Comparison of ENCODE assay signal across 8 cellular contexts in genomic region chr20:58651548-58651822, GRCh38.
DNase-seq lines count a peak whose midpoint lies in the region; ATAC-seq lines count a peak whose summit lies in the region.

No MANE protein-coding gene starts in this region.

- peak overlapping the region; percentile 99 for H3K27ac Mint-ChIP-seq in activated naive CD4-positive, alpha-beta T cell treated with anti-CD3 and anti-CD28 coated beads, Interleukin-2, amount 50 U/mL, for 24 hours
- H3K27ac Mint-ChIP-seq in activated naive CD8-positive, alpha-beta T cell: peak overlapping the region; percentile 98
- peak overlapping the region; percentile 93 for H3K27ac Mint-ChIP-seq in stimulated activated naive B cell treated with anti-CD40 and anti-IgM and Interleukin-4, amounts not matched to agents 10 μg/mL and 1 μg/mL and 100 μg/mL, for 72 hours

- ATAC-seq in stimulated activated naive B cell treated with anti-CD40 and anti-IgM and Interleukin-4, amounts not matched to agents 10 μg/mL and 1 μg/mL and 100 μg/mL, for 72 hours (replicated peaks): no peak

- H3K9me3 Mint-ChIP-seq in activated naive CD4-positive, alpha-beta T cell treated with anti-CD3 and anti-CD28 coated beads, Interleukin-2, amount 50 U/mL, for 24 hours: no peaks in the 10 kb centered on the region
- H3K9me3 Mint-ChIP-seq in activated naive CD8-positive, alpha-beta T cell (ENCODE audit: low read depth): no peaks in the 10 kb centered on the region
- H3K9me3 Mint-ChIP-seq in stimulated activated naive B cell treated with anti-CD40 and anti-IgM and Interleukin-4, amounts not matched to agents 10 μg/mL and 1 μg/mL and 100 μg/mL, for 72 hours: no peaks in the 10 kb centered on the region

- no peak for DNase-seq in activated naive CD4-positive, alpha-beta T cell (lab: John Stamatoyannopoulos, UW)
- DNase-seq in iPS-NIHi11 (ENCODE audit: low spot score) (peak; percentile 57), LoVo (ENCODE audit: low spot score) (no peak), GM19238 (ENCODE audit: insufficient read length, low spot score) (no peak), NCI-H69 (lab: John Stamatoyannopoulos, UW) (no peak)
- DNase-seq in stimulated activated naive B cell treated with anti-CD40 and anti-IgM and Interleukin-4, amounts not matched to agents 10 μg/mL and 1 μg/mL and 100 μg/mL, for 72 hours: no peak

- peak overlapping the region; percentile 99 for H3K4me3 Mint-ChIP-seq in activated naive CD4-positive, alpha-beta T cell treated with anti-CD3 and anti-CD28 coated beads, Interleukin-2, amount 50 U/mL, for 24 hours
- peak overlapping the region; percentile 97 for H3K4me3 Mint-ChIP-seq in activated naive CD8-positive, alpha-beta T cell
- H3K4me3 Mint-ChIP-seq in stimulated activated naive B cell treated with anti-CD40 and anti-IgM and Interleukin-4, amounts not matched to agents 10 μg/mL and 1 μg/mL and 100 μg/mL, for 72 hours: peak overlapping the region; percentile 92 to 93

- peaks cover 4% of the 10 kb centered on the region for H3K36me3 Mint-ChIP-seq in activated naive CD4-positive, alpha-beta T cell treated with anti-CD3 and anti-CD28 coated beads, Interleukin-2, amount 50 U/mL, for 24 hours
- no peaks in the 10 kb centered on the region for H3K36me3 Mint-ChIP-seq in activated naive CD8-positive, alpha-beta T cell
- peaks cover 6 to 20% of the 10 kb centered on the region in 2 donors for H3K36me3 Mint-ChIP-seq in stimulated activated naive B cell treated with anti-CD40 and anti-IgM and Interleukin-4, amounts not matched to agents 10 μg/mL and 1 μg/mL and 100 μg/mL, for 72 hours

- H3K27me3 Mint-ChIP-seq in activated naive CD4-positive, alpha-beta T cell treated with anti-CD3 and anti-CD28 coated beads, Interleukin-2, amount 50 U/mL, for 24 hours: no peaks in the 10 kb centered on the region
- H3K27me3 Mint-ChIP-seq in activated naive CD8-positive, alpha-beta T cell: no peaks in the 10 kb centered on the region
- H3K27me3 Mint-ChIP-seq in stimulated activated naive B cell treated with anti-CD40 and anti-IgM and Interleukin-4, amounts not matched to agents 10 μg/mL and 1 μg/mL and 100 μg/mL, for 72 hours: no peaks in the 10 kb centered on the region

- H3K4me1 Mint-ChIP-seq in activated naive CD4-positive, alpha-beta T cell treated with anti-CD3 and anti-CD28 coated beads, Interleukin-2, amount 50 U/mL, for 24 hours: peaks cover 26% of the 10 kb centered on the region
- H3K4me1 Mint-ChIP-seq in activated naive CD8-positive, alpha-beta T cell (ENCODE audit: low read depth): peaks cover 33% of the 10 kb centered on the region
- peaks cover 6 to 24% of the 10 kb centered on the region in 2 donors for H3K4me1 Mint-ChIP-seq in stimulated activated naive B cell treated with anti-CD40 and anti-IgM and Interleukin-4, amounts not matched to agents 10 μg/mL and 1 μg/mL and 100 μg/mL, for 72 hours
